11 cellular contexts compared by ENCODE assay signal in the genomic region with DNA sequence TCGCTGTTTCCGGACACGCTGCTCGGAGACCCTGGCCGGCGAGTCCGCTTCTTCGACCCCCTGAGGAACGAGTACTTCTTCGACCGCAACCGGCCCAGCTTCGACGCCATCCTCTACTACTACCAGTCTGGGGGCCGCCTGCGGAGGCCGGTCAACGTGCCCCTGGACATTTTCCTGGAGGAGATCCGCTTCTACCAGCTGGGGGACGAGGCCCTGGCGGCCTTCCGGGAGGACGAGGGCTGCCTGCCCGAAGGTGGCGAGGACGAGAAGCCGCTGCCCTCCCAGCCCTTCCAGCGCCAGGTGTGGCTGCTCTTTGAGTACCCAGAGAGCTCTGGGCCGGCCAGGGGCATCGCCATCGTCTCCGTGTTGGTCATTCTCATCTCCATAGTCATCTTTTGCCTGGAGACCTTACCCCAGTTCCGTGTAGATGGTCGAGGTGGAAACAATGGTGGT.
DNase-seq lines count a peak whose midpoint lies in the region; ATAC-seq and TF ChIP-seq lines count a peak whose summit lies in the region.
"Had no signal": no experiment of that assay in that cellular context is flagged by ENCODE, and none has a peak within 500 bp of the region (broad histone marks: within the 10 kb centered on the region; RNA-seq: fewer than 3 reads in every experiment).

No MANE protein-coding gene starts in this region.

- peaks cover 30% of the 10 kb centered on the region for H3F3A ChIP-seq in neural progenitor cell (ENCODE audit: low read depth)

- peak overlapping the region; percentile 83 for H3K4me3 Mint-ChIP-seq in neural progenitor cell

- peaks cover 8% of the 10 kb centered on the region for H3K36me3 Mint-ChIP-seq in neural progenitor cell

- H4K20me1 ChIP-seq in BLaER1 (peaks cover 29% of the 10 kb centered on the region), neural progenitor cell (ENCODE audit: low read depth) (peaks cover 6% of the 10 kb centered on the region)

- peaks cover 3% of the 10 kb centered on the region for H3K9me3 Mint-ChIP-seq in neural progenitor cell

- peaks cover 37% of the 10 kb centered on the region for H3K27me3 Mint-ChIP-seq in neural progenitor cell (ENCODE audit: insufficient read depth, low read depth)

- peak overlapping the region; percentile 59; the same call in 1 of the 2 replicates for H3K27ac ChIP-seq in BLaER1
- H3K27ac ChIP-seq in effector memory CD4-positive, alpha-beta T cell (ENCODE audit: insufficient read depth, low read length, poor library complexity, severe bottlenecking), result no peak overlapping the region
- H3K27ac ChIP-seq in neural progenitor cell, result no peak overlapping the region

- no peaks in the 10 kb centered on the region for H3K79me2 ChIP-seq in neural progenitor cell (ENCODE audit: low read depth)

- TF ChIP-seq CTCF in neural progenitor cell (IDR thresholded peaks at IDR 0.05), result no peak

- H3K4me2 ChIP-seq in BLaER1, result peak overlapping the region; percentile 88
- H3K4me2 ChIP-seq in neural progenitor cell, result peak overlapping the region; percentile 100

- H3K27me3 ChIP-seq in BLaER1 (peaks cover 52% of the 10 kb centered on the region), H7 (ENCODE audit: control insufficient read depth, insufficient read depth, low read length) (peaks cover 33% of the 10 kb centered on the region), neural progenitor cell (peaks cover 65% of the 10 kb centered on the region)
- no peaks in the 10 kb centered on the region for H3K27me3 ChIP-seq in effector memory CD4-positive, alpha-beta T cell (replicated peaks; ENCODE audit: control insufficient read depth, insufficient read depth, low read length, poor library complexity, severe bottlenecking)

- peak overlapping the region; percentile 100 for H2AFZ ChIP-seq in neural progenitor cell (replicated peaks)

- no peak for DNase-seq in H7
- no peak for DNase-seq in effector memory CD4-positive, alpha-beta T cell
- DNase-seq in neural progenitor cell (ENCODE audit: low spot score), result no peak
- no peak for DNase-seq in OCI-M2 (lab: John Stamatoyannopoulos, UW; ENCODE audit: unreplicated experiment)
- no peak for DNase-seq in NCI-H2029 treated with DMSO at 0.1 percent for 48 hours (lab: John Stamatoyannopoulos, UW)
- DNase-seq: activated CD4-positive, CD25-positive, alpha-beta regulatory T cell treated with anti-CD3 and anti-CD28 coated beads, Interleukin-2, amount 50 U/mL, for 72 hours; IMR-90; NCI-H2081 had no signal

- H3K9ac ChIP-seq in BLaER1 (peak overlapping the region; percentile 74), neural progenitor cell (no peak overlapping the region)

- peaks cover 14% of the 10 kb centered on the region for H3K9me3 ChIP-seq in BLaER1
- H3K9me3 ChIP-seq in effector memory CD4-positive, alpha-beta T cell (ENCODE audit: control insufficient read depth, low read length), result no peaks in the 10 kb centered on the region
- H3K9me3 ChIP-seq in neural progenitor cell (ENCODE audit: low read depth), result no peaks in the 10 kb centered on the region

- no peak for ATAC-seq in HG02571 (IDR thresholded peaks at IDR 0.05; ENCODE audit: unreplicated experiment)
- ATAC-seq in HG02840 (IDR thresholded peaks at IDR 0.05; ENCODE audit: low FRiP score, unreplicated experiment), result no peak

- peaks cover 23% of the 10 kb centered on the region for H3K36me3 ChIP-seq in BLaER1
- H3K36me3 ChIP-seq in H7 (replicated peaks; ENCODE audit: control insufficient read depth, insufficient read depth, low read length), result no peaks in the 10 kb centered on the region; the same call in 1 of the 2 replicates
- H3K36me3 ChIP-seq in effector memory CD4-positive, alpha-beta T cell (ENCODE audit: control insufficient read depth, insufficient read depth, low read length), result no peaks in the 10 kb centered on the region
- no peaks in the 10 kb centered on the region for H3K36me3 ChIP-seq in neural progenitor cell

- peaks cover 77% of the 10 kb centered on the region for H3K4me1 ChIP-seq in BLaER1
- peaks cover 30% of the 10 kb centered on the region for H3K4me1 ChIP-seq in effector memory CD4-positive, alpha-beta T cell (ENCODE audit: control insufficient read depth, insufficient read depth, low read length, poor library complexity, severe bottlenecking)
- H3K4me1 ChIP-seq in neural progenitor cell, result peaks cover 18% of the 10 kb centered on the region

- peaks cover 15% of the 10 kb centered on the region for H3K4me1 Mint-ChIP-seq in neural progenitor cell

- H3K27ac Mint-ChIP-seq in neural progenitor cell, result no peak overlapping the region

- H3K4me3 ChIP-seq in BLaER1, result peak overlapping the region; percentile 73
- H3K4me3 ChIP-seq in H7 (ENCODE audit: insufficient read depth, low read depth, low read length), result peak overlapping the region; percentile 70
- H3K4me3 ChIP-seq in effector memory CD4-positive, alpha-beta T cell (ENCODE audit: insufficient read depth, low read depth, low read length, poor library complexity, severe bottlenecking), result peak overlapping the region; percentile 53
- H3K4me3 ChIP-seq in neural progenitor cell, result peak overlapping the region; percentile 87
